In genomic region chr16:46914556-46915201, GRCh38 we compare ENCODE assay signal across 32 cellular contexts.
"Had no signal": no experiment of that assay in that cellular context is flagged by ENCODE, and none has a peak within 500 bp of the region (broad histone marks: within the 10 kb centered on the region; RNA-seq: fewer than 3 reads in every experiment).

No MANE protein-coding gene starts in this region.

- H3K4me3 Mint-ChIP-seq: activated CD4-positive, alpha-beta T cell treated with anti-CD3 and anti-CD28 coated beads for 36 hours; activated CD8-positive, alpha-beta memory T cell treated with anti-CD3 and anti-CD28 coated beads, Interleukin-2, amount 10 ng/mL, durations not matched to agents 7 days and 5 days; activated CD8-positive, alpha-beta T cell treated with anti-CD3 and anti-CD28 coated beads, Interleukin-2, amount 10 ng/mL, durations not matched to agents 7 days and 5 days; activated naive CD4-positive, alpha-beta T cell treated with anti-CD3 and anti-CD28 coated beads, Interleukin-2, amount 50 U/mL, for 24 hours; activated naive CD8-positive, alpha-beta T cell treated with anti-CD3 and anti-CD28 coated beads, Interleukin-2, amount 50 U/mL, for 24 hours; central memory CD8-positive, alpha-beta T cell; nephron; stimulated activated effector memory CD8-positive, alpha-beta T cell treated with anti-CD3 and anti-CD28 coated beads, Interleukin-12 subunit alpha, Interleukin-12 subunit beta, amount 100 ng/mL, for 72 hours; stimulated activated naive CD8-positive, alpha-beta T cell treated with anti-CD3 and anti-CD28 coated beads, Interleukin-15, amount 100 ng/mL, for 72 hours; type B pancreatic cell had no signal

- H3K4me1 Mint-ChIP-seq: activated naive CD4-positive, alpha-beta T cell treated with anti-CD3 and anti-CD28 coated beads, Interleukin-2, amount 50 U/mL, for 24 hours; central memory CD8-positive, alpha-beta T cell; nephron had no signal

- H3K27me3 ChIP-seq: breast epithelium, neutrophil, ovary, uterus had no signal

- H3K27me3 Mint-ChIP-seq: activated CD4-positive, alpha-beta T cell treated with anti-CD3 and anti-CD28 coated beads for 36 hours; activated CD8-positive, alpha-beta memory T cell treated with anti-CD3 and anti-CD28 coated beads, Interleukin-2, amount 10 ng/mL, durations not matched to agents 7 days and 5 days; activated naive CD4-positive, alpha-beta T cell treated with anti-CD3 and anti-CD28 coated beads, Interleukin-2, amount 50 U/mL, for 24 hours; activated naive CD8-positive, alpha-beta T cell treated with anti-CD3 and anti-CD28 coated beads, Interleukin-2, amount 50 U/mL, for 24 hours; central memory CD8-positive, alpha-beta T cell; progenitor cell of endocrine pancreas; stimulated activated naive CD8-positive, alpha-beta T cell treated with anti-CD3 and anti-CD28 coated beads, Interleukin-15, amount 100 ng/mL, for 72 hours; type B pancreatic cell had no signal

- H3K27ac ChIP-seq: breast epithelium, left ventricle myocardium inferior, neutrophil, ovary, skin epidermis, uterus had no signal

- H3K9me3 Mint-ChIP-seq: activated naive CD4-positive, alpha-beta T cell treated with anti-CD3 and anti-CD28 coated beads, Interleukin-2, amount 50 U/mL, for 24 hours; activated naive CD8-positive, alpha-beta T cell treated with anti-CD3 and anti-CD28 coated beads, Interleukin-2, amount 50 U/mL, for 24 hours; activated T-helper 2 cell treated with anti-CD3 and anti-CD28 coated beads, Interferon-gamma antibody, Interleukin-2, Interleukin-4, amounts not matched to agents 10 μg/mL and 5 μg/mL and 100 μg/mL, durations not matched to agents 14 hours and 24 hours and 36 hours; central memory CD8-positive, alpha-beta T cell; nephron; stimulated activated effector memory CD8-positive, alpha-beta T cell treated with anti-CD3 and anti-CD28 coated beads, Interleukin-12 subunit alpha, Interleukin-12 subunit beta, amount 100 ng/mL, for 72 hours; stimulated activated naive CD8-positive, alpha-beta T cell treated with anti-CD3 and anti-CD28 coated beads, Interleukin-15, amount 100 ng/mL, for 72 hours; type B pancreatic cell had no signal

- FAIRE-seq: colon, endometrium, frontal cortex had no signal

- DNase-seq: activated CD4-positive, alpha-beta T cell treated with anti-CD3 and anti-CD28 coated beads for 36 hours; activated CD4-positive, CD25-positive, alpha-beta regulatory T cell; activated CD8-positive, alpha-beta memory T cell treated with anti-CD3 and anti-CD28 coated beads, Interleukin-2, amount 10 ng/mL, durations not matched to agents 7 days and 5 days; activated CD8-positive, alpha-beta T cell treated with anti-CD3 and anti-CD28 coated beads, Interleukin-2, amount 10 ng/mL, durations not matched to agents 7 days and 5 days; activated naive CD8-positive, alpha-beta T cell treated with anti-CD3 and anti-CD28 coated beads, Interleukin-2, amount 50 U/mL, for 24 hours; activated T-cell treated with anti-CD3 and anti-CD28 coated beads, Interleukin-2, amount 50 U/mL, for 48 hours; amygdala; dermis blood vessel endothelial cell; effector CD8-positive, alpha-beta T cell; islet precursor cell; left ventricle myocardium inferior; ovary; stimulated activated CD4-positive, alpha-beta T cell treated with anti-CD3 and anti-CD28 coated beads, Interleukin-12 subunit alpha, Interleukin-12 subunit beta, amount 100 ng/mL, for 4 hours; stimulated activated CD4-positive, alpha-beta T cell treated with anti-CD3 and anti-CD28 coated beads, Interleukin-4, amount 100 ng/mL, for 24 hours; stimulated activated naive CD8-positive, alpha-beta T cell treated with anti-CD3 and anti-CD28 coated beads, Interleukin-15, amount 100 ng/mL, for 72 hours; substantia nigra; uterus had no signal

- ATAC-seq: activated CD4-positive, alpha-beta T cell treated with anti-CD3 and anti-CD28 coated beads for 36 hours; activated CD8-positive, alpha-beta memory T cell treated with anti-CD3 and anti-CD28 coated beads, Interleukin-2, amount 10 ng/mL, durations not matched to agents 7 days and 5 days; activated CD8-positive, alpha-beta T cell treated with anti-CD3 and anti-CD28 coated beads, Interleukin-2, amount 10 ng/mL, durations not matched to agents 7 days and 5 days; activated naive CD8-positive, alpha-beta T cell treated with anti-CD3 and anti-CD28 coated beads, Interleukin-2, amount 50 U/mL, for 24 hours; sciatic nerve; stimulated activated effector memory CD8-positive, alpha-beta T cell treated with anti-CD3 and anti-CD28 coated beads, Interleukin-12 subunit alpha, Interleukin-12 subunit beta, amount 100 ng/mL, for 72 hours had no signal

- H3K4me3 ChIP-seq: breast epithelium, left ventricle myocardium inferior, lung, ovary, skin epidermis, uterus had no signal

- H3K4me1 ChIP-seq: breast epithelium, left ventricle myocardium inferior, uterus had no signal

- H3K27ac Mint-ChIP-seq: activated CD4-positive, alpha-beta T cell treated with anti-CD3 and anti-CD28 coated beads for 36 hours; activated CD8-positive, alpha-beta memory T cell treated with anti-CD3 and anti-CD28 coated beads, Interleukin-2, amount 10 ng/mL, durations not matched to agents 7 days and 5 days; activated CD8-positive, alpha-beta T cell treated with anti-CD3 and anti-CD28 coated beads, Interleukin-2, amount 10 ng/mL, durations not matched to agents 7 days and 5 days; activated naive CD4-positive, alpha-beta T cell treated with anti-CD3 and anti-CD28 coated beads, Interleukin-2, amount 50 U/mL, for 24 hours; activated naive CD8-positive, alpha-beta T cell treated with anti-CD3 and anti-CD28 coated beads, Interleukin-2, amount 50 U/mL, for 24 hours; activated T-helper 2 cell treated with anti-CD3 and anti-CD28 coated beads, Interferon-gamma antibody, Interleukin-2, Interleukin-4, amounts not matched to agents 10 μg/mL and 5 μg/mL and 100 μg/mL, durations not matched to agents 14 hours and 24 hours and 36 hours; nephron; stimulated activated effector memory CD8-positive, alpha-beta T cell treated with anti-CD3 and anti-CD28 coated beads, Interleukin-12 subunit alpha, Interleukin-12 subunit beta, amount 100 ng/mL, for 72 hours; stimulated activated naive CD8-positive, alpha-beta T cell treated with anti-CD3 and anti-CD28 coated beads, Interleukin-15, amount 100 ng/mL, for 72 hours; type B pancreatic cell had no signal

- H3K36me3 ChIP-seq: breast epithelium, neutrophil, ovary, uterus had no signal

- H3K9me3 ChIP-seq: breast epithelium, left ventricle myocardium inferior, neutrophil, ovary, uterus had no signal
